In genomic region chr16:2339521-2340484, GRCh38 we compare ENCODE assay signal across 8 cellular contexts. TPM values are rescaled to one million over a fixed set of nuclear protein-coding genes. Genes with fewer than 3 reads are reported as not detected.
A peak's percentile ranks its signal among the peaks of the same experiment; 100 is the strongest.
DNase-seq lines count a peak whose midpoint lies in the region; ATAC-seq, FAIRE-seq and TF ChIP-seq lines count a peak whose summit lies in the region.

No MANE protein-coding gene starts in this region.

- peak; percentile 46 for ATAC-seq in GM21723 (IDR thresholded peaks at IDR 0.05; ENCODE audit: unreplicated experiment)
- peak; percentile 21 to 44 (median 24) for ATAC-seq in right lobe of liver

- H3K4me3 ChIP-seq in Karpas-422 (ENCODE audit: low read length) (peak overlapping the region; percentile 61; the same call in 1 of the 2 replicates), WERI-Rb-1 (ENCODE audit: low read depth, low read length) (peak overlapping the region; percentile 91), right lobe of liver (peak overlapping the region; percentile 53 to 72 (median 58))

- intact Hi-C loops in right lobe of liver (cut with DNase I): loop anchor here (5.0 kb wide), 2 partner anchors 157 to 162 kb away; no protein-coding TSS in a partner anchor

- H3K9ac ChIP-seq in Karpas-422 (ENCODE audit: low read length): peak overlapping the region; percentile 61

- WGBS in right lobe of liver (ENCODE audit: insufficient coverage, low coverage, low lambda C conversion rate, missing lambda C conversion rate): 8% methylated on average over 15 of the region's 98 CpGs

- FAIRE-seq in RCC 7860 (lab: Jason Lieb, UNC): no peak

- no peaks in the 10 kb centered on the region for H3K9me2 ChIP-seq in Karpas-422 (replicated peaks; ENCODE audit: insufficient read depth, low read length)

- no peak overlapping the region for H3K27ac ChIP-seq in Karpas-422 (ENCODE audit: low read length)
- H3K27ac ChIP-seq in WERI-Rb-1: peak overlapping the region; percentile 87
- peak overlapping the region; percentile 67 for H3K27ac ChIP-seq in cingulate gyrus (ENCODE audit: low read depth, low read length)
- no peak overlapping the region for H3K27ac ChIP-seq in right lobe of liver

- H3K4me2 ChIP-seq in Karpas-422 (ENCODE audit: low read depth, low read length, poor library complexity, severe bottlenecking): peak overlapping the region; percentile 68

- H3K36me3 ChIP-seq in Karpas-422 (ENCODE audit: insufficient read depth, low read length) (no peaks in the 10 kb centered on the region), WERI-Rb-1 (peaks cover 6% of the 10 kb centered on the region; the same call in 1 of the 2 replicates), right lobe of liver (no peaks in the 10 kb centered on the region)

- TF ChIP-seq POLR2A in right lobe of liver (IDR thresholded peaks at IDR 0.05): no peak

- peak; percentile 24 for TF ChIP-seq CTCF in GM10248 (IDR thresholded peaks at IDR 0.05; ENCODE audit: control extremely low read depth, extremely low read depth, low read depth, missing control alignments)
- TF ChIP-seq CTCF in WERI-Rb-1 (IDR thresholded peaks at IDR 0.05; ENCODE audit: low read depth, low read length): 0 out of 2 replicates have a peak, but pooled peaks have one; percentile 1
- TF ChIP-seq CTCF in right lobe of liver (IDR thresholded peaks at IDR 0.05): no peak

- no peaks in the 10 kb centered on the region; the same call in none of the 2 replicates for H3K4me1 ChIP-seq in Karpas-422 (ENCODE audit: low read length)
- peaks cover 0 to 10% (median 0%) of the 10 kb centered on the region in 4 donors for H3K4me1 ChIP-seq in right lobe of liver

- no peaks in the 10 kb centered on the region for H4K20me1 ChIP-seq in Karpas-422 (ENCODE audit: insufficient read depth, low read depth, low read length)

- H3K27me3 ChIP-seq in Karpas-422 (ENCODE audit: low read length): 0 out of 2 replicates have a peak, but pooled peaks cover 2% of the 10 kb centered on the region
- H3K27me3 ChIP-seq in WERI-Rb-1 (ENCODE audit: insufficient read depth, low read depth, severe bottlenecking): no peaks in the 10 kb centered on the region
- H3K27me3 ChIP-seq in right lobe of liver: no peaks in the 10 kb centered on the region

- DNase-seq in GM10248 (ENCODE audit: extremely low spot score) (peak; percentile 63), Karpas-422 (peak; percentile 49), WERI-Rb-1 (peak; percentile 83), right lobe of liver (peak; percentile 59 to 65 (median 60)), RCC 7860 (ENCODE audit: low spot score) (no peak)
- peak in 2 of 3 experiments; percentile 7 to 34 for DNase-seq in stimulated activated CD4-positive, alpha-beta T cell treated with anti-CD3 and anti-CD28 coated beads, TNF-alpha, amount 100 ng/mL, for 24 hours (ENCODE audit: low read depth in 3 of 3)

- H2AFZ ChIP-seq in Karpas-422 (ENCODE audit: low read length): peak overlapping the region; percentile 81

- H3K9me3 ChIP-seq in Karpas-422 (ENCODE audit: low read length) (no peaks in the 10 kb centered on the region), WERI-Rb-1 (ENCODE audit: severe bottlenecking) (peaks cover 3% of the 10 kb centered on the region), right lobe of liver (no peaks in the 10 kb centered on the region)

- H3K79me2 ChIP-seq in Karpas-422 (ENCODE audit: low read length): no peaks in the 10 kb centered on the region

- POLR2A ChIA-PET in GM10248 (lab: Yijun Ruan, JAX): no interaction called here

- CTCF ChIA-PET in GM10248 (lab: Yijun Ruan, JAX): interaction anchor here (0.6 to 1.4 kb wide), 36 partner anchors 10 to 179 kb away, joined by 3 to 21 read pairs (median 4); partner anchors contain the start of gene TEDC2

RNA-seq across cellular contexts. Expression of gene ABCA3, which starts 0.7 kb away (rescaled TPM):
- 0.37 and 0.87 TPM in 2 replicates for total RNA-seq in Karpas-422 (2014; rRNA removed; shearing (Covaris generic); ENCODE audit: low replicate concordance)
- total RNA-seq in right lobe of liver: 1 to 10 TPM; 1.2 to 2.9 (median 2.1) TPM

Comparison
In these comparisons a context has a peak if more than half of its experiments do, and no peak if none do; other contexts are left out.
1. CTCF ChIP-seq: peak in GM10248 (single experiment) and WERI-Rb-1 (single experiment); none in right lobe of liver (0 of 4).
2. H3K27ac ChIP-seq: peak in WERI-Rb-1 (single experiment) and cingulate gyrus (single experiment); none in Karpas-422 (single experiment) and right lobe of liver (0 of 3).
3. Peak in every context shown above with its lines, with median percentiles within 50 percentile points of each other: H3K4me3 ChIP-seq.